In the genomic region with DNA sequence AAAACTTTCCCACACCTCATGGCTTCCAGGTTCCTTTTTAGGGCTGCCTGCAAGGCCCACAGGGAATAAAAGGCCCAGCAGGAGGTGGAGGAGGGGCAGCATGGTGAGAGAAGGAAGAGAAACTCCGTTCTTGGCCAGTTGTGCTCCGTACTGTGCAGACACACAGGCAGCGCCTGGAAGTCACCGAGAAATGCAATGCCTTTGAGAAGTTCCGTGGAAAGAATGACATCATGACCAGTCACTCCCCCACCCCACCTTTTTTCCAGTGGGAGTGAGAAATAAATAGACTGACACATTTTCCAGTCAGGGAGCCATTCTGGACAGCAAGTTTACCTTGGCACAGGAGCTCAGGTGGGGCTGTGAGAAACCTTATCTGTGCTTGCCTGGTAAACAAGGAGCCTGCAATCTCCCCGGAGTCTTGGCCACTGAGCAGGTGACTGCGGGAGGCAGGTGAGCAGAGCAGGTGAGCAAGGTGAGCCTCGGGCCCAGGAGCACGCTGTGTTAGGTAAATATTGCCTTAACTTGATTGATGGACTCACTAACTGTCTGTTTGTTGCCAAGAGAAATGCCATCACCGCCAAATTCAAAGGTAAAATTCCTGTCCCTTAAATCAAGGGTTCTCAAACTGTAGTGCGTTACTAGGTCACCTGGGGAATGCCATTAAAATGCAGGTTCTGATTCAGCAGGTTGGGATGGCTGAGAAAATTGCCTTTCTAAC, we compare ENCODE assay signal across 9 cellular contexts. TPM values are rescaled to one million over a fixed set of nuclear protein-coding genes. Genes with fewer than 3 reads are reported as not detected.
A peak's percentile ranks its signal among the peaks of the same experiment; 100 is the strongest.
DNase-seq lines count a peak whose midpoint lies in the region; ATAC-seq and TF ChIP-seq lines count a peak whose summit lies in the region.
"Had no signal": no experiment of that assay in that cellular context is flagged by ENCODE, and none has a peak within 500 bp of the region (broad histone marks: within the 10 kb centered on the region; RNA-seq: fewer than 3 reads in every experiment).

No MANE protein-coding gene starts in this region.

- peak; percentile 60 to 66 for ATAC-seq in naive B cell (ENCODE audit: low read depth in 2 of 2)
- ATAC-seq: psoas muscle had no signal

- intact Hi-C loops in breast epithelium (cut with DNase I; ENCODE audit: low total_unique reads): no loop called here

- DNase-seq in NCI-H187 treated with DMSO at 0.1 percent for 48 hours (lab: John Stamatoyannopoulos, UW) (peak; percentile 93), breast epithelium (ENCODE audit: low spot score in 2 of 2) (peak; percentile 64 to 72), naive B cell (no peak), NCI-H1694 (lab: John Stamatoyannopoulos, UW) (no peak), midbrain (lab: John Stamatoyannopoulos, UW) (no peak)
- no peak for DNase-seq in central memory CD4-positive, alpha-beta T cell
- no peak for DNase-seq in activated T-cell treated with anti-CD3 and anti-CD28 coated beads, Interleukin-2, amount 50 U/mL, for 24 hours
- DNase-seq: psoas muscle had no signal

- peaks cover 27 to 44% (median 32%) of the 10 kb centered on the region in 3 donors for H3K4me1 Mint-ChIP-seq in naive B cell
- peaks cover 41% of the 10 kb centered on the region for H3K4me1 Mint-ChIP-seq in activated T-cell treated with anti-CD3 and anti-CD28 coated beads, Interleukin-2, amount 50 U/mL, for 24 hours (ENCODE audit: low read depth)

- no peak for TF ChIP-seq CTCF in DOHH2 (IDR thresholded peaks at IDR 0.05; ENCODE audit: low read depth, low read length, poor library complexity, severe bottlenecking)
- no peak for TF ChIP-seq CTCF in breast epithelium (IDR thresholded peaks at IDR 0.05)

- no peak for TF ChIP-seq POLR2A in breast epithelium (IDR thresholded peaks at IDR 0.05)

- peak overlapping the region in 7 of 8 donors; percentile 29 to 77 (median 44) for H3K4me3 Mint-ChIP-seq in naive B cell
- no peak overlapping the region for H3K4me3 Mint-ChIP-seq in activated T-cell treated with anti-CD3 and anti-CD28 coated beads, Interleukin-2, amount 50 U/mL, for 24 hours

- H3K36me3 ChIP-seq in DOHH2 (ENCODE audit: control insufficient read depth, low read length) (no peaks in the 10 kb centered on the region), breast epithelium (no peaks in the 10 kb centered on the region)

- no peaks in the 10 kb centered on the region for H4K20me1 ChIP-seq in DOHH2 (ENCODE audit: control insufficient read depth, insufficient read depth, low read depth, low read length)

- H3K9me3 ChIP-seq in DOHH2 (ENCODE audit: control insufficient read depth, insufficient read depth, low read length) (no peaks in the 10 kb centered on the region), breast epithelium (no peaks in the 10 kb centered on the region)
- H3K9me3 ChIP-seq: psoas muscle had no signal

- H3K9me3 Mint-ChIP-seq in naive B cell: no peaks in the 10 kb centered on the region
- no peaks in the 10 kb centered on the region for H3K9me3 Mint-ChIP-seq in activated T-cell treated with anti-CD3 and anti-CD28 coated beads, Interleukin-2, amount 50 U/mL, for 24 hours

- peaks cover 13% of the 10 kb centered on the region for H3K4me1 ChIP-seq in DOHH2 (ENCODE audit: control insufficient read depth, low read length)
- no peaks in the 10 kb centered on the region for H3K4me1 ChIP-seq in breast epithelium

- H3K9me2 ChIP-seq in DOHH2 (replicated peaks; ENCODE audit: control insufficient read depth, low read length): no peaks in the 10 kb centered on the region

- no peaks in the 10 kb centered on the region for H3K36me3 Mint-ChIP-seq in naive B cell
- no peaks in the 10 kb centered on the region for H3K36me3 Mint-ChIP-seq in activated T-cell treated with anti-CD3 and anti-CD28 coated beads, Interleukin-2, amount 50 U/mL, for 24 hours (ENCODE audit: low read depth)

- peak overlapping the region in 3 of 6 donors; percentile 25 to 80 (median 76) for H3K27ac Mint-ChIP-seq in naive B cell
- no peak overlapping the region for H3K27ac Mint-ChIP-seq in activated T-cell treated with anti-CD3 and anti-CD28 coated beads, Interleukin-2, amount 50 U/mL, for 24 hours

- no peaks in the 10 kb centered on the region for H3K79me2 ChIP-seq in DOHH2 (ENCODE audit: control insufficient read depth, low read length)

- no peaks in the 10 kb centered on the region for H3K27me3 ChIP-seq in DOHH2 (ENCODE audit: control insufficient read depth, low read length)
- no peaks in the 10 kb centered on the region for H3K27me3 ChIP-seq in breast epithelium

- peak overlapping the region; percentile 8; the same call in 1 of the 2 replicates for H3K4me2 ChIP-seq in DOHH2 (ENCODE audit: low read length)

- H3F3A ChIP-seq in DOHH2 (ENCODE audit: control insufficient read depth, insufficient read depth): no peaks in the 10 kb centered on the region

- H3K4me3 ChIP-seq in DOHH2 (ENCODE audit: low read length) (no peak overlapping the region), breast epithelium (no peak overlapping the region)
- H3K4me3 ChIP-seq: psoas muscle had no signal

- H3K27me3 Mint-ChIP-seq in naive B cell: no peaks in the 10 kb centered on the region
- H3K27me3 Mint-ChIP-seq in activated T-cell treated with anti-CD3 and anti-CD28 coated beads, Interleukin-2, amount 50 U/mL, for 24 hours: no peaks in the 10 kb centered on the region

- H3K27ac ChIP-seq in DOHH2 (ENCODE audit: low read depth, low read length): no peak overlapping the region
- peak overlapping the region in 1 of 2 donors; percentile 5 for H3K27ac ChIP-seq in breast epithelium
- H3K27ac ChIP-seq: psoas muscle had no signal

RNA-seq across cellular contexts. Expression of gene LBH, which starts 13.5 kb away (rescaled TPM):
- total RNA-seq in breast epithelium: 100 to 1,000 TPM in 1 of 3 donors, 10 to 100 TPM in 2; 18.2 to 153 (median 87.2) TPM
- 100 to 1,000 TPM; 191 to 297 (median 221) TPM for polyA plus RNA-seq in naive B cell (ENCODE audit: low read depth in 6 of 6)

Comparison
In these comparisons a context has a peak if more than half of its experiments do, and no peak if none do; other contexts are left out.
1. DNase-seq: peak in NCI-H187 treated with DMSO at 0.1 percent for 48 hours (single experiment) and breast epithelium (2 of 2); none in naive B cell (single experiment), NCI-H1694 (single experiment), central memory CD4-positive, alpha-beta T cell (single experiment), midbrain (single experiment) and activated T-cell treated with anti-CD3 and anti-CD28 coated beads, Interleukin-2, amount 50 U/mL, for 24 hours (single experiment).